ENCODE assay signal across 8 cellular contexts in the genomic region with DNA sequence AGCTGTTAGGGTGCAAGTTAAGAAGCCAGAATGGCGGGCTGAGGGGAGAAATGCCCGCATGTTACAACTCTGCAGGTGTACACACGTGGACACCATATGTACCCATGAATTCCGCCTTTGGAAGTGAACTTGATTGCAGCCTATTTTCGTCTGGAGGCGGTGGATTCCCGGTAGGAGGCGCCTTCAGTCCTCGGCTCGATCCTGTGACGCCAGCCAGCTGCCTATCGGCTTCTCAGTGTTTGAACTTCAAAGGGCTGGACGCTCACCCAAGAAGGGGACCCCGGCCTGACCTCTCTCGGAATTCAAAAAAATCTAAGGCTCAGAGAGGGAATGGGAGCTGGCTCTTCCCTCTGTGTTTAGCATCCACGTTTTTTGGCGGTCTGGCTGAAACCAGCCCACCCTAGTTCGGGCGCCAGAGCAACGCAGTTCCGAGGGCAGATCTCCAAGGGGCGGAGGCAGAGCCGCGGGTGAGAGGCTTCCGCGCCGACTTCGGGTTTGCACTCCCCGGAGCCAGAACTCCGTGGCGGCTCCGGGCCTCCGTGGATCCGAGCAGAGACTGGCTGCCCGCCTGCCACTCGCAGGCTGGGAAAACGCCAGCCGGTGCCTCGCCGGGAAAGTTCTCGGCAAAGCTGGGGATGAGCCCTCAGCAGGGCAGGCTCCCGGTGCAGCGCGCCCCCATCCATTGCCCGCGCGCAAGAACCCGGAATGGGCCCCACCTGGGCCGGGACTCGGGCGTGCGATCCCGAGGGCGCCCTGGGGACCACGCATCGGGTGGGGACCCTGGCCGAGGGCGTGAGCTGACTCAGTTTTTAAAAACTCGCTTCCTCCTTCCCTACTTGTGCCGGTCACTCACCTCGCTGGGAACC. TPM values are rescaled to one million over a fixed set of nuclear protein-coding genes. Genes with fewer than 3 reads are reported as not detected.
A peak's percentile ranks its signal among the peaks of the same experiment; 100 is the strongest.
DNase-seq lines count a peak whose midpoint lies in the region; ATAC-seq, FAIRE-seq and TF ChIP-seq lines count a peak whose summit lies in the region.

No MANE protein-coding gene starts in this region.

- TF ChIP-seq POLR2A in GM12878 (IDR thresholded peaks at IDR 0.05; ENCODE audit: low read depth, low read length): no peak

- in situ Hi-C loops in GM12878 (cut with MboI): no loop called here

- CTCF ChIA-PET in HEK293 (lab: Yijun Ruan, JAX): interaction anchor here (0.6 to 4.0 kb wide), 30 partner anchors 9 to 161 kb away, joined by 3 to 59 read pairs (median 4); no protein-coding TSS in a partner anchor
- CTCF ChIA-PET in GM12878 (lab: Yijun Ruan, JAX): interaction anchor here (0.7 to 5.6 kb wide), 18 partner anchors 23 to 171 kb away, joined by 3 to 73 read pairs (median 4); no protein-coding TSS in a partner anchor

- H3K4me2 ChIP-seq in BLaER1 treated with 17β-estradiol and CSF1 and Interleukin-3, amounts not matched to agents 10 nM and 100 nM: peak overlapping the region; percentile 91 to 100 (median 98)
- H3K4me2 ChIP-seq in GM12878 (ENCODE audit: control insufficient read depth, insufficient read depth) (peak overlapping the region; percentile 94), parathyroid adenoma (ENCODE audit: low read length) (peak overlapping the region; percentile 82)

- peak overlapping the region; percentile 63 to 77 (median 69) for H3K4me3 ChIP-seq in BLaER1 treated with 17β-estradiol and CSF1 and Interleukin-3, amounts not matched to agents 10 nM and 100 nM
- peak overlapping the region; percentile 60 for H3K4me3 ChIP-seq in HEK293 (ENCODE audit: low read depth, low read length)
- peak overlapping the region; percentile 67 for H3K4me3 ChIP-seq in GM12878
- H3K4me3 ChIP-seq in right cardiac atrium (ENCODE audit: low read length): peak overlapping the region; percentile 58
- H3K4me3 ChIP-seq in parathyroid adenoma (ENCODE audit: low read depth, low read length): peak overlapping the region; percentile 76

- ATAC-seq in GM12878 (no peak), right cardiac atrium (peak; percentile 71 to 75), HG02588 (IDR thresholded peaks at IDR 0.05; ENCODE audit: unreplicated experiment) (no peak), HG03432 (IDR thresholded peaks at IDR 0.05; ENCODE audit: unreplicated experiment) (no peak)

- H3K79me2 ChIP-seq in GM12878 (ENCODE audit: control insufficient read depth, insufficient read depth, low read length) (peaks cover 13% of the 10 kb centered on the region), parathyroid adenoma (no peaks in the 10 kb centered on the region)

- WGBS in GM12878 (ENCODE audit: insufficient coverage, insufficient replicate concordance, low lambda C conversion rate, missing lambda C conversion rate): 10% methylated on average over 54 of the region's 61 CpGs
- under 1% methylated on average over 61 of the region's 61 CpGs for WGBS in right cardiac atrium

- peaks cover 35 to 50% (median 40%) of the 10 kb centered on the region in 10 experiments for H3K4me1 ChIP-seq in BLaER1 treated with 17β-estradiol and CSF1 and Interleukin-3, amounts not matched to agents 10 nM and 100 nM
- H3K4me1 ChIP-seq in HEK293 (ENCODE audit: control insufficient read depth, insufficient read depth, low read length): 0 out of 2 replicates have a peak, but pooled peaks cover 2% of the 10 kb centered on the region
- H3K4me1 ChIP-seq in GM12878 (ENCODE audit: control insufficient read depth, insufficient read depth, low read length): peaks cover 25% of the 10 kb centered on the region
- H3K4me1 ChIP-seq in right cardiac atrium (ENCODE audit: control insufficient read depth, insufficient read depth, low read length): no peaks in the 10 kb centered on the region
- H3K4me1 ChIP-seq in parathyroid adenoma: no peaks in the 10 kb centered on the region

- RAD21 ChIA-PET in GM12878 (lab: Charles Lee; ENCODE audit: unreplicated experiment): interaction anchor here (1.0 to 6.1 kb wide), 7 partner anchors 16 to 152 kb away, joined by 3 to 49 read pairs (median 6); no protein-coding TSS in a partner anchor

- no TSS peak for BruUV-seq in GM12878 (replicated peaks; lab: Mats Ljungman, UMichigan)

- peak; percentile 28 for DNase-seq in NCI-H774 (lab: John Stamatoyannopoulos, UW)
- no peak for DNase-seq in GM12878 (ENCODE audit: low read depth, low spot score)
- DNase-seq in right cardiac atrium: peak; percentile 85 to 91 (median 90)

- TF ChIP-seq CTCF in HEK293 (tag by site-specific recombination; IDR thresholded peaks at IDR 0.05) (peak; percentile 37), GM12878 (IDR thresholded peaks at IDR 0.05 in 2 of 3, conservative IDR thresholded peaks at IDR 0.05 in 1 of 3; ENCODE audit: control insufficient read depth in 2 of 3, extremely low read depth in 1 of 3, insufficient read depth in 1 of 3, low read depth in 3 of 3, low read length in 3 of 3) (peak; percentile 26 to 72 (median 30); a peak in 4 of 6 replicates), parathyroid adenoma (IDR thresholded peaks at IDR 0.05) (peak; percentile 36)

- no peak for TF ChIP-seq EP300 in GM12878 (IDR thresholded peaks at IDR 0.05; ENCODE audit: borderline replicate concordance in 1 of 2, control insufficient read depth in 1 of 2, low read depth in 2 of 2, low read length in 2 of 2)

- H3K9me3 ChIP-seq in BLaER1 treated with 17β-estradiol and CSF1 and Interleukin-3, amounts not matched to agents 10 nM and 100 nM (replicated peaks in 1 of 11): no peaks in the 10 kb centered on the region
- H3K9me3 ChIP-seq in HEK293 (ENCODE audit: control insufficient read depth, insufficient read depth, low read depth, low read length) (no peaks in the 10 kb centered on the region), GM12878 (replicated peaks; ENCODE audit: control insufficient read depth, insufficient read depth, low read length) (no peaks in the 10 kb centered on the region; the same call in 2 of the 3 replicates), right cardiac atrium (ENCODE audit: control insufficient read depth, low read length) (no peaks in the 10 kb centered on the region), parathyroid adenoma (ENCODE audit: control insufficient read depth, low read length) (no peaks in the 10 kb centered on the region)

- H4K20me1 ChIP-seq in BLaER1 treated with 17β-estradiol and CSF1 and Interleukin-3, amounts not matched to agents 10 nM and 100 nM: peaks cover 0 to 50% (median 7%) of the 10 kb centered on the region in 11 experiments; a peak in 12 of 22 replicates
- no peaks in the 10 kb centered on the region for H4K20me1 ChIP-seq in GM12878 (ENCODE audit: control insufficient read depth, insufficient read depth)

- SMC1A ChIA-PET in GM12878 (lab: Charles Lee; ENCODE audit: uncharacterized antibody, unreplicated experiment): interaction anchor here (1.1 to 5.3 kb wide), 9 partner anchors 10 to 129 kb away, joined by 3 to 38 read pairs (median 5); no protein-coding TSS in a partner anchor

- intact Hi-C loops in GM12878 (cut with micrococcal nuclease; ENCODE audit: unreplicated experiment): no loop called here
- intact Hi-C loops in right cardiac atrium (cut with DNase I): loop anchor here in 3 of 4 donors (5.0 to 10.0 kb wide), 2 partner anchors 120 to 152 kb away; no protein-coding TSS in a partner anchor

- no peak for FAIRE-seq in GM12878 (lab: Jason Lieb, UNC)

- POLR2A ChIA-PET in HEK293 (lab: Yijun Ruan, JAX) (interaction anchor here (0.7 to 1.3 kb wide), 3 partner anchors 22 to 473 kb away, joined by 3 to 4 read pairs (median 3); no protein-coding TSS in a partner anchor), GM12878 (lab: Charles Lee) (interaction anchor here (0.5 to 0.6 kb wide), 2 partner anchors 81 to 110 kb away, joined by 3 read pairs; no protein-coding TSS in a partner anchor)

- peaks cover 24 to 58% (median 56%) of the 10 kb centered on the region in 11 experiments; a peak in 21 of 22 replicates for H3K27me3 ChIP-seq in BLaER1 treated with 17β-estradiol and CSF1 and Interleukin-3, amounts not matched to agents 10 nM and 100 nM
- H3K27me3 ChIP-seq in GM12878 (replicated peaks in 1 of 2; ENCODE audit: control insufficient read depth in 2 of 2, insufficient read depth in 2 of 2, low read length in 1 of 2): peaks cover 10 to 16% of the 10 kb centered on the region in 2 experiments; a peak in 3 of 4 replicates
- no peaks in the 10 kb centered on the region for H3K27me3 ChIP-seq in right cardiac atrium (ENCODE audit: control insufficient read depth, insufficient read depth)
- H3K27me3 ChIP-seq in parathyroid adenoma (ENCODE audit: control insufficient read depth, insufficient read depth, low read length): no peaks in the 10 kb centered on the region

- peak; percentile 61 for TF ChIP-seq RAD21 in GM12878 (IDR thresholded peaks at IDR 0.05; ENCODE audit: insufficient read depth, low read depth, low read length)

- H3K9ac ChIP-seq in BLaER1 treated with 17β-estradiol and CSF1 and Interleukin-3, amounts not matched to agents 10 nM and 100 nM: peak overlapping the region; percentile 53 to 85 (median 71); a peak in 21 of 22 replicates
- H3K9ac ChIP-seq in GM12878 (ENCODE audit: control insufficient read depth, insufficient read depth, low read length) (peak overlapping the region; percentile 62), parathyroid adenoma (no peak overlapping the region)

- H2AFZ ChIP-seq in GM12878 (ENCODE audit: control insufficient read depth, low read depth, low read length) (peak overlapping the region; percentile 25), parathyroid adenoma (peak overlapping the region; percentile 66)

- H3K27ac ChIP-seq in BLaER1 treated with 17β-estradiol and CSF1 and Interleukin-3, amounts not matched to agents 10 nM and 100 nM: peak overlapping the region in 3 of 11 experiments; percentile 39 to 70 (median 63); a peak in 5 of 22 replicates
- H3K27ac ChIP-seq in HEK293 (ENCODE audit: extremely low read depth, low read depth, low read length): peak overlapping the region; percentile 49; the same call in 1 of the 2 replicates
- H3K27ac ChIP-seq in GM12878 (ENCODE audit: control insufficient read depth, insufficient read depth): no peak overlapping the region
- H3K27ac ChIP-seq in right cardiac atrium (ENCODE audit: low read length): peak overlapping the region; percentile 73
- peak overlapping the region; percentile 64 for H3K27ac ChIP-seq in parathyroid adenoma

- H3K36me3 ChIP-seq in BLaER1 treated with 17β-estradiol and CSF1 and Interleukin-3, amounts not matched to agents 10 nM and 100 nM: no peaks in the 10 kb centered on the region
- H3K36me3 ChIP-seq in HEK293 (ENCODE audit: control insufficient read depth in 2 of 2, insufficient read depth in 1 of 2, low read length in 2 of 2) (no peaks in the 10 kb centered on the region), GM12878 (ENCODE audit: control insufficient read depth in 2 of 2, insufficient read depth in 2 of 2, low read length in 1 of 2) (no peaks in the 10 kb centered on the region; a peak in 1 of 4 replicates), parathyroid adenoma (ENCODE audit: control insufficient read depth, insufficient read depth, low read length) (no peaks in the 10 kb centered on the region)

RNA-seq across cellular contexts. Expression of gene TMEM51, which starts 1.0 kb away (rescaled TPM):
- total RNA-seq in GM12878 (2013; cell fraction: nucleolus; rRNA removed): 5.5 and 5.8 TPM in 2 replicates
- total RNA-seq in GM12878 (2014; rRNA removed): 3.0 and 3.2 TPM in 2 replicates
- 1.7 and 2.0 TPM in 2 replicates for total RNA-seq in GM12878 (2014; rRNA removed; fragmentation: Illumina TruSeq; extraction: Trizol)
- total RNA-seq in GM12878 (2021): 4.2 TPM in 2 replicates
- polyA plus RNA-seq in GM12878 (2011; ENCODE audit: low read depth): 1.9 TPM
- polyA plus RNA-seq in GM12878 (2011; rRNA removed): 2.1 and 3.2 TPM in 2 replicates
- polyA plus RNA-seq in GM12878 (2011; cell fraction: cytosol; rRNA removed): 3.2 TPM in 2 replicates
- 2.3 and 2.7 TPM in 2 replicates for polyA plus RNA-seq in GM12878 (2011; cell fraction: nucleus; rRNA removed)
- 2.9 and 4.9 TPM in 2 replicates for polyA plus RNA-seq in GM12878 (2012)
- 1.7 and 3.2 TPM in 2 replicates for polyA plus RNA-seq in GM12878 (2014; fragmentation: Illumina TruSeq; extraction: Trizol)
- under 1 TPM; 0.55 to 0.93 TPM for polyA plus RNA-seq in GM12878 (2014; fragmentation: Nextera tagmentation; extraction: Ambion mirVana)
- polyA plus RNA-seq in GM12878 (2014; rRNA removed): 3.9 and 4.8 TPM in 2 replicates
- polyA plus RNA-seq in GM12878 (2016; fragmentation: Nextera tagmentation; extraction: Ambion mirVana): 1 to 10 TPM; 2.2 to 3.6 TPM
- polyA minus RNA-seq in GM12878 (2011; rRNA and poly(A)+ RNA removed): 1.5 and 2.5 TPM in 2 replicates
- 0.67 and 0.94 TPM in 2 replicates for polyA minus RNA-seq in GM12878 (2011; cell fraction: cytosol; rRNA and poly(A)+ RNA removed)
- polyA minus RNA-seq in GM12878 (2011; cell fraction: nucleus; rRNA and poly(A)+ RNA removed): 0.67 and 1.1 TPM in 2 replicates
- total RNA-seq in right cardiac atrium: 1 to 10 TPM; 3.7 to 5.4 (median 4.6) TPM
- polyA plus RNA-seq in right cardiac atrium: 4.3 TPM

Comparison
In these comparisons a context has a peak if more than half of its experiments do, and no peak if none do; other contexts are left out.
1. ATAC-seq: peak in right cardiac atrium (2 of 2); none in GM12878 (single experiment), HG02588 (single experiment) and HG03432 (single experiment).
2. Peak in every context shown above with its lines, with median percentiles within 50 percentile points of each other: H3K4me2 ChIP-seq, H3K4me3 ChIP-seq and CTCF ChIP-seq.